Comparison of ENCODE assay signal across 8 cellular contexts in genomic region chr9:128323192-128323730, GRCh38. TPM values are rescaled to one million over a fixed set of nuclear protein-coding genes. Genes with fewer than 3 reads are reported as not detected.
DNase-seq lines count a peak whose midpoint lies in the region; ATAC-seq, FAIRE-seq and TF ChIP-seq lines count a peak whose summit lies in the region.

No MANE protein-coding gene starts in this region.

- POLR2A ChIA-PET in activated CD8-positive, alpha-beta T cell treated with anti-CD3 and anti-CD28 coated beads for 36 hours (lab: Charles Lee), result interaction anchor here (1.1 to 2.0 kb wide), 4 partner anchors 9 to 48 kb away, joined by 3 to 7 read pairs (median 5); partner anchors contain the start of gene URM1

- peak overlapping the region; percentile 98 for H3K4me3 ChIP-seq in iPS-11a (ENCODE audit: low read depth, low read length)

- no peak for TF ChIP-seq POLR2A in GM12892 (IDR thresholded peaks at IDR 0.05; ENCODE audit: low read depth, low read length)

- CTCF ChIA-PET in activated CD8-positive, alpha-beta T cell treated with anti-CD3 and anti-CD28 coated beads for 36 hours (lab: Charles Lee), result interaction anchor here (0.7 to 1.3 kb wide), 2 partner anchors 18 to 68 kb away, joined by 3 to 4 read pairs; no protein-coding TSS in a partner anchor

- no peak for TF ChIP-seq CTCF in activated CD8-positive, alpha-beta T cell treated with anti-CD3 and anti-CD28 coated beads for 36 hours (IDR thresholded peaks at IDR 0.05)

- no peaks in the 10 kb centered on the region for H3K9me3 Mint-ChIP-seq in activated naive CD4-positive, alpha-beta T cell treated with anti-CD3 and anti-CD28 coated beads, Interleukin-2, amount 50 U/mL, for 24 hours
- no peaks in the 10 kb centered on the region for H3K9me3 Mint-ChIP-seq in activated CD8-positive, alpha-beta T cell treated with anti-CD3 and anti-CD28 coated beads for 36 hours
- no peaks in the 10 kb centered on the region for H3K9me3 Mint-ChIP-seq in stimulated activated naive CD8-positive, alpha-beta T cell treated with anti-CD3 and anti-CD28 coated beads, Interleukin-15, amount 100 ng/mL, for 72 hours

- no peak for DNase-seq in activated naive CD4-positive, alpha-beta T cell (lab: John Stamatoyannopoulos, UW)
- DNase-seq in activated CD8-positive, alpha-beta T cell treated with anti-CD3 and anti-CD28 coated beads for 36 hours, result no peak
- DNase-seq in stimulated activated naive CD8-positive, alpha-beta T cell treated with anti-CD3 and anti-CD28 coated beads, Interleukin-15, amount 100 ng/mL, for 72 hours, result no peak
- no peak for DNase-seq in GM12892 (ENCODE audit: insufficient read length)
- DNase-seq in DMS79 (lab: John Stamatoyannopoulos, UW), result no peak

- intact Hi-C loops in activated CD8-positive, alpha-beta T cell treated with anti-CD3 and anti-CD28 coated beads for 36 hours (cut with micrococcal nuclease), result no loop called here

- ATAC-seq in activated CD8-positive, alpha-beta T cell treated with anti-CD3 and anti-CD28 coated beads for 36 hours, result peak; percentile 21
- peak; percentile 30 for ATAC-seq in stimulated activated naive CD8-positive, alpha-beta T cell treated with anti-CD3 and anti-CD28 coated beads, Interleukin-15, amount 100 ng/mL, for 72 hours
- no peak for ATAC-seq in HG02678 (IDR thresholded peaks at IDR 0.05; ENCODE audit: unreplicated experiment)

- H3K4me1 Mint-ChIP-seq in activated naive CD4-positive, alpha-beta T cell treated with anti-CD3 and anti-CD28 coated beads, Interleukin-2, amount 50 U/mL, for 24 hours, result peaks cover 5% of the 10 kb centered on the region
- H3K4me1 Mint-ChIP-seq in activated CD8-positive, alpha-beta T cell treated with anti-CD3 and anti-CD28 coated beads for 36 hours (ENCODE audit: low read depth), result peaks cover 24% of the 10 kb centered on the region
- peaks cover 25% of the 10 kb centered on the region for H3K4me1 Mint-ChIP-seq in stimulated activated naive CD8-positive, alpha-beta T cell treated with anti-CD3 and anti-CD28 coated beads, Interleukin-15, amount 100 ng/mL, for 72 hours

- H3K36me3 Mint-ChIP-seq in activated naive CD4-positive, alpha-beta T cell treated with anti-CD3 and anti-CD28 coated beads, Interleukin-2, amount 50 U/mL, for 24 hours, result peaks cover 6% of the 10 kb centered on the region
- peaks cover 9% of the 10 kb centered on the region for H3K36me3 Mint-ChIP-seq in activated CD8-positive, alpha-beta T cell treated with anti-CD3 and anti-CD28 coated beads for 36 hours (ENCODE audit: low read depth)

- H3K27ac Mint-ChIP-seq in activated naive CD4-positive, alpha-beta T cell treated with anti-CD3 and anti-CD28 coated beads, Interleukin-2, amount 50 U/mL, for 24 hours, result peak overlapping the region; percentile 99
- peak overlapping the region; percentile 97 for H3K27ac Mint-ChIP-seq in activated CD8-positive, alpha-beta T cell treated with anti-CD3 and anti-CD28 coated beads for 36 hours
- H3K27ac Mint-ChIP-seq in stimulated activated naive CD8-positive, alpha-beta T cell treated with anti-CD3 and anti-CD28 coated beads, Interleukin-15, amount 100 ng/mL, for 72 hours, result peak overlapping the region; percentile 98 to 99

- peak overlapping the region; percentile 98 for H3K4me3 Mint-ChIP-seq in activated naive CD4-positive, alpha-beta T cell treated with anti-CD3 and anti-CD28 coated beads, Interleukin-2, amount 50 U/mL, for 24 hours
- peak overlapping the region; percentile 99 for H3K4me3 Mint-ChIP-seq in activated CD8-positive, alpha-beta T cell treated with anti-CD3 and anti-CD28 coated beads for 36 hours
- H3K4me3 Mint-ChIP-seq in stimulated activated naive CD8-positive, alpha-beta T cell treated with anti-CD3 and anti-CD28 coated beads, Interleukin-15, amount 100 ng/mL, for 72 hours, result peak overlapping the region; percentile 90 to 95

- H3K27me3 Mint-ChIP-seq in activated naive CD4-positive, alpha-beta T cell treated with anti-CD3 and anti-CD28 coated beads, Interleukin-2, amount 50 U/mL, for 24 hours, result no peaks in the 10 kb centered on the region
- no peaks in the 10 kb centered on the region for H3K27me3 Mint-ChIP-seq in activated CD8-positive, alpha-beta T cell treated with anti-CD3 and anti-CD28 coated beads for 36 hours
- no peaks in the 10 kb centered on the region for H3K27me3 Mint-ChIP-seq in stimulated activated naive CD8-positive, alpha-beta T cell treated with anti-CD3 and anti-CD28 coated beads, Interleukin-15, amount 100 ng/mL, for 72 hours

- FAIRE-seq in GM12892 (lab: Jason Lieb, UNC), result no peak

RNA-seq across cellular contexts. Expression of gene COQ4, which starts 0.6 kb away (rescaled TPM):
- 10 to 100 TPM; 31.9 to 33.5 TPM for total RNA-seq in activated CD8-positive, alpha-beta T cell treated with anti-CD3 and anti-CD28 coated beads for 36 hours
- 24.3 TPM for polyA plus RNA-seq in GM12892 (2012; ENCODE audit: missing spikeins)

RNA-seq across cellular contexts. Expression of gene TRUB2, which starts 1.0 kb away (rescaled TPM):
- 10 to 100 TPM; 29.7 to 30.1 TPM for total RNA-seq in activated CD8-positive, alpha-beta T cell treated with anti-CD3 and anti-CD28 coated beads for 36 hours
- 24.5 TPM for polyA plus RNA-seq in GM12892 (2012; ENCODE audit: missing spikeins)

RNA-seq across cellular contexts. Expression of gene SLC27A4, which starts 17.1 kb away (rescaled TPM):
- total RNA-seq in activated CD8-positive, alpha-beta T cell treated with anti-CD3 and anti-CD28 coated beads for 36 hours, result 10 to 100 TPM; 10.5 to 11.2 TPM
- polyA plus RNA-seq in GM12892 (2012; ENCODE audit: missing spikeins), result 2.8 TPM

RNA-seq across cellular contexts. Expression of gene SWI5, which starts 47.2 kb away (rescaled TPM):
- 10 to 100 TPM; 12.4 to 13.3 TPM for total RNA-seq in activated CD8-positive, alpha-beta T cell treated with anti-CD3 and anti-CD28 coated beads for 36 hours
- polyA plus RNA-seq in GM12892 (2012; ENCODE audit: missing spikeins), result 21.3 TPM

RNA-seq across cellular contexts. Expression of gene GOLGA2, which starts 47.5 kb away (rescaled TPM):
- total RNA-seq in activated CD8-positive, alpha-beta T cell treated with anti-CD3 and anti-CD28 coated beads for 36 hours, result 10 to 100 TPM; 29.8 to 34.6 TPM
- 21.9 TPM for polyA plus RNA-seq in GM12892 (2012; ENCODE audit: missing spikeins)
